ENCODE assay signal across 34 cellular contexts in the genomic region with DNA sequence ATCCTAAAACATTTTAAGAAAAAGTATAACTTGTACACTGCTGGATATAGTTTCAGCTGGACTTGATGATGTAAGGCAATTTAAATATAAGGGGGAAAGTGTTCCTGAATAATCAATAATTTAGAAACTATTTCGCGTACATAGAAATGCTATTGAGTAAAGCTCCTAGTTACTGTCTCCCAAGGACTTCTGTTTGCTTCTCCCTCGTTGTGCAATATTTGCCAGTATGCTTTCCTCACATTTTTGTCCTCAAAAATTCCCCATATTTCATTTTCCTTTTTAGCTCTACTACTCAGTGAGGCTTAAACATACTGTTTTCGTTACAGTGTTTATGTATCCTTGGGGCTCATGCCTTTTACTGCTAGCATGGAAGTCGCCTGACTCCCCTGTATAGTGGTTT.
"Had no signal": no experiment of that assay in that cellular context is flagged by ENCODE, and none has a peak within 500 bp of the region (broad histone marks: within the 10 kb centered on the region; RNA-seq: fewer than 3 reads in every experiment).

No MANE protein-coding gene starts in this region.

- H3K4me3 ChIP-seq: coronary artery, dorsolateral prefrontal cortex, gastroesophageal sphincter, heart right ventricle, hepatocyte had no signal

- H3K27me3 ChIP-seq: brain microvascular endothelial cell, dorsolateral prefrontal cortex, gastroesophageal sphincter, heart right ventricle, hepatocyte had no signal

- H3K36me3 ChIP-seq: brain microvascular endothelial cell, WERI-Rb-1 had no signal

- FAIRE-seq: astrocyte, bronchial epithelial cell had no signal

- DNase-seq: activated B cell treated with CpG ODN at 0.5 μM for 24 hours; activated CD4-positive, alpha-beta memory T cell treated with anti-CD3 and anti-CD28 coated beads, Interleukin-2, amount 10 ng/mL, durations not matched to agents 7 days and 5 days; activated CD4-positive, alpha-beta T cell treated with anti-CD3 and anti-CD28 coated beads, Interleukin-2, amount 10 ng/mL, durations not matched to agents 24 days and 14 days; activated CD4-positive, alpha-beta T cell treated with anti-CD3 and anti-CD28 coated beads, Interleukin-2, amount 50 U/mL, for 4 hours; activated CD8-positive, alpha-beta memory T cell treated with anti-CD3 and anti-CD28 coated beads, Interleukin-2, amount 50 U/mL, for 48 hours; activated effector memory CD4-positive, alpha-beta T cell treated with anti-CD3 and anti-CD28 coated beads, Interleukin-2, amount 50 U/mL, for 16 hours; activated naive CD4-positive, alpha-beta T cell treated with anti-CD3 and anti-CD28 coated beads for 36 hours; activated naive CD8-positive, alpha-beta T cell treated with anti-CD3 and anti-CD28 coated beads for 36 hours; activated naive CD8-positive, alpha-beta T cell treated with anti-CD3 and anti-CD28 coated beads, Interleukin-2, amount 50 U/mL, for 24 hours; activated T-cell treated with anti-CD3 and anti-CD28 coated beads for 4 hours; activated T-cell treated with anti-CD3 and anti-CD28 coated beads, Interleukin-2, amount 50 U/mL, for 24 hours; amniotic stem cell; anterior cingulate cortex; brain microvascular endothelial cell; dorsolateral prefrontal cortex; effector memory CD4-positive, alpha-beta T cell; endodermal cell; foreskin melanocyte; heart right ventricle; T-helper 1 cell; T-helper 17 cell; WERI-Rb-1 had no signal

- H3K9me3 ChIP-seq: gastroesophageal sphincter, heart right ventricle had no signal

- H3K4me2 ChIP-seq: hepatocyte had no signal

- H3K27me3 Mint-ChIP-seq: activated B cell treated with CpG ODN at 0.5 μM for 24 hours; activated CD4-positive, alpha-beta memory T cell treated with anti-CD3 and anti-CD28 coated beads, Interleukin-2, amount 10 ng/mL, durations not matched to agents 7 days and 5 days; activated CD4-positive, alpha-beta T cell treated with anti-CD3 and anti-CD28 coated beads, Interleukin-2, amount 10 ng/mL, durations not matched to agents 24 days and 14 days; activated naive CD4-positive, alpha-beta T cell treated with anti-CD3 and anti-CD28 coated beads, Interleukin-2, amount 50 U/mL, for 24 hours; activated naive CD8-positive, alpha-beta T cell treated with anti-CD3 and anti-CD28 coated beads for 36 hours; activated naive CD8-positive, alpha-beta T cell treated with anti-CD3 and anti-CD28 coated beads, Interleukin-2, amount 50 U/mL, for 24 hours; activated T-cell treated with anti-CD3 and anti-CD28 coated beads, Interleukin-2, amount 50 U/mL, for 24 hours; central memory CD8-positive, alpha-beta T cell; dendritic cell treated with granulocyte-macrophage colony-stimulating factor and Interleukin-4, amounts not matched to agents 40 ng/mL and 50 ng/mL, for 4 days; T-helper 17 cell had no signal

- H3K9me3 Mint-ChIP-seq: activated B cell treated with CpG ODN at 0.5 μM for 24 hours; activated CD4-positive, alpha-beta memory T cell treated with anti-CD3 and anti-CD28 coated beads, Interleukin-2, amount 10 ng/mL, durations not matched to agents 7 days and 5 days; activated CD4-positive, alpha-beta T cell treated with anti-CD3 and anti-CD28 coated beads, Interleukin-2, amount 10 ng/mL, durations not matched to agents 24 days and 14 days; activated naive CD4-positive, alpha-beta T cell treated with anti-CD3 and anti-CD28 coated beads for 36 hours; activated naive CD4-positive, alpha-beta T cell treated with anti-CD3 and anti-CD28 coated beads, Interleukin-2, amount 50 U/mL, for 24 hours; activated naive CD8-positive, alpha-beta T cell treated with anti-CD3 and anti-CD28 coated beads for 36 hours; activated T-cell treated with anti-CD3 and anti-CD28 coated beads, Interleukin-2, amount 50 U/mL, for 24 hours; activated T-helper 1 cell treated with anti-CD3 and anti-CD28 coated beads, Interleukin-12 subunit alpha, Interleukin-12 subunit beta, Interleukin-2, Interleukin-4 antibody, amounts not matched to agents 30 ng/mL and 10 ng/mL and 1 ng/mL, durations not matched to agents 14 hours and 24 hours and 36 hours; activated T-helper 2 cell treated with anti-CD3 and anti-CD28 coated beads, Interferon-gamma antibody, Interleukin-2, Interleukin-4, amounts not matched to agents 10 μg/mL and 5 μg/mL and 100 μg/mL, durations not matched to agents 14 hours and 24 hours and 36 hours; central memory CD8-positive, alpha-beta T cell; dendritic cell treated with granulocyte-macrophage colony-stimulating factor and Interleukin-4, amounts not matched to agents 40 ng/mL and 50 ng/mL, for 4 days; endodermal cell had no signal

- H3K27ac ChIP-seq: brain microvascular endothelial cell, coronary artery, dorsolateral prefrontal cortex, gastroesophageal sphincter, heart right ventricle, hepatocyte, WERI-Rb-1 had no signal

- H3K27ac Mint-ChIP-seq: activated B cell treated with CpG ODN at 0.5 μM for 24 hours; activated CD4-positive, alpha-beta memory T cell treated with anti-CD3 and anti-CD28 coated beads, Interleukin-2, amount 10 ng/mL, durations not matched to agents 7 days and 5 days; activated CD4-positive, alpha-beta T cell treated with anti-CD3 and anti-CD28 coated beads, Interleukin-2, amount 10 ng/mL, durations not matched to agents 24 days and 14 days; activated naive CD4-positive, alpha-beta T cell treated with anti-CD3 and anti-CD28 coated beads for 36 hours; activated naive CD8-positive, alpha-beta T cell treated with anti-CD3 and anti-CD28 coated beads for 36 hours; activated naive CD8-positive, alpha-beta T cell treated with anti-CD3 and anti-CD28 coated beads, Interleukin-2, amount 50 U/mL, for 24 hours; activated T-helper 1 cell treated with anti-CD3 and anti-CD28 coated beads, Interleukin-12 subunit alpha, Interleukin-12 subunit beta, Interleukin-2, Interleukin-4 antibody, amounts not matched to agents 30 ng/mL and 10 ng/mL and 1 ng/mL, durations not matched to agents 14 hours and 24 hours and 36 hours; activated T-helper 2 cell treated with anti-CD3 and anti-CD28 coated beads, Interferon-gamma antibody, Interleukin-2, Interleukin-4, amounts not matched to agents 10 μg/mL and 5 μg/mL and 100 μg/mL, durations not matched to agents 14 hours and 24 hours and 36 hours; dendritic cell treated with granulocyte-macrophage colony-stimulating factor and Interleukin-4, amounts not matched to agents 40 ng/mL and 50 ng/mL, for 4 days; endodermal cell had no signal

- H3K4me3 Mint-ChIP-seq: activated B cell treated with CpG ODN at 0.5 μM for 24 hours; activated CD4-positive, alpha-beta memory T cell treated with anti-CD3 and anti-CD28 coated beads, Interleukin-2, amount 10 ng/mL, durations not matched to agents 7 days and 5 days; activated CD4-positive, alpha-beta T cell treated with anti-CD3 and anti-CD28 coated beads, Interleukin-2, amount 10 ng/mL, durations not matched to agents 24 days and 14 days; activated naive CD4-positive, alpha-beta T cell treated with anti-CD3 and anti-CD28 coated beads for 36 hours; activated naive CD4-positive, alpha-beta T cell treated with anti-CD3 and anti-CD28 coated beads, Interleukin-2, amount 50 U/mL, for 24 hours; activated naive CD8-positive, alpha-beta T cell treated with anti-CD3 and anti-CD28 coated beads for 36 hours; activated naive CD8-positive, alpha-beta T cell treated with anti-CD3 and anti-CD28 coated beads, Interleukin-2, amount 50 U/mL, for 24 hours; activated T-cell treated with anti-CD3 and anti-CD28 coated beads, Interleukin-2, amount 50 U/mL, for 24 hours; activated T-helper 1 cell treated with anti-CD3 and anti-CD28 coated beads, Interleukin-12 subunit alpha, Interleukin-12 subunit beta, Interleukin-2, Interleukin-4 antibody, amounts not matched to agents 30 ng/mL and 10 ng/mL and 1 ng/mL, durations not matched to agents 14 hours and 24 hours and 36 hours; central memory CD8-positive, alpha-beta T cell; dendritic cell treated with granulocyte-macrophage colony-stimulating factor and Interleukin-4, amounts not matched to agents 40 ng/mL and 50 ng/mL, for 4 days; endodermal cell; T-helper 17 cell had no signal

- H2AFZ ChIP-seq: hepatocyte had no signal

- ATAC-seq: activated CD4-positive, CD25-positive, alpha-beta regulatory T cell treated with anti-CD3 and anti-CD28 coated beads, Interleukin-2, amount 50 U/mL, for 24 hours; activated naive CD8-positive, alpha-beta T cell treated with anti-CD3 and anti-CD28 coated beads, Interleukin-2, amount 50 U/mL, for 24 hours; esophagus mucosa; gastroesophageal sphincter; heart right ventricle; T-helper 17 cell had no signal
